Comparison of ENCODE assay signal across 8 cellular contexts in genomic region chr7:118214051-118214832, GRCh38. TPM values are rescaled to one million over a fixed set of nuclear protein-coding genes. Genes with fewer than 3 reads are reported as not detected.
A peak's percentile ranks its signal among the peaks of the same experiment; 100 is the strongest.
DNase-seq lines count a peak whose midpoint lies in the region; ATAC-seq and TF ChIP-seq lines count a peak whose summit lies in the region.

No MANE protein-coding gene starts in this region.

- 10 to 11% methylated on average over 49 of the region's 49 CpGs for WGBS in aorta, 2 donors

- H3K27ac Mint-ChIP-seq in CD14-positive monocyte, result peak overlapping the region in 2 of 7 donors; percentile 54 to 61

- DNase-seq in CD14-positive monocyte (ENCODE audit: low spot score) (no peak), Peyer's patch (peak; percentile 58 to 83 (median 66)), activated gamma-delta T cell (lab: John Stamatoyannopoulos, UW) (peak; percentile 44), globus pallidus (ENCODE audit: low spot score) (peak; percentile 68), retina (peak; percentile 92), aorta (peak; percentile 83 to 92)

- H3K4me1 ChIP-seq in Peyer's patch (peaks cover 0 to 6% (median 0%) of the 10 kb centered on the region in 4 donors), aorta (ENCODE audit: control insufficient read depth in 1 of 2, insufficient read depth in 2 of 2, low read length in 2 of 2) (no peaks in the 10 kb centered on the region)

- peaks cover 13% of the 10 kb centered on the region for H3K4me1 Mint-ChIP-seq in CD14-positive monocyte

- no peak for TF ChIP-seq POLR2A in Peyer's patch (IDR thresholded peaks at IDR 0.05)

- H3K27ac ChIP-seq in Peyer's patch (peak overlapping the region in 1 of 4 donors; percentile 34), aorta (ENCODE audit: low read depth in 1 of 2, low read length in 2 of 2) (no peak overlapping the region)

- peak overlapping the region; percentile 65 to 86 for H3K4me3 Mint-ChIP-seq in CD14-positive monocyte

- H3K27me3 Mint-ChIP-seq in CD14-positive monocyte (ENCODE audit: low read depth in 3 of 3), result peaks cover 15 to 24% (median 19%) of the 10 kb centered on the region in 3 donors

- H3K4me3 ChIP-seq in Peyer's patch, result peak overlapping the region; percentile 40 to 53 (median 44)
- H3K4me3 ChIP-seq in aorta (ENCODE audit: low read length in 2 of 2), result peak overlapping the region; percentile 19 to 59

- no peaks in the 10 kb centered on the region for H3K36me3 Mint-ChIP-seq in CD14-positive monocyte

- no peaks in the 10 kb centered on the region for H3K36me3 ChIP-seq in Peyer's patch
- no peaks in the 10 kb centered on the region for H3K36me3 ChIP-seq in aorta (ENCODE audit: control insufficient read depth in 1 of 2, insufficient read depth in 2 of 2, low read length in 1 of 2)

- no peak for TF ChIP-seq CTCF in CD14-positive monocyte (IDR thresholded peaks at IDR 0.05)
- TF ChIP-seq CTCF in Peyer's patch (IDR thresholded peaks at IDR 0.05), result no peak

- H3K27me3 ChIP-seq in Peyer's patch (no peaks in the 10 kb centered on the region), aorta (ENCODE audit: control insufficient read depth in 1 of 2, insufficient read depth in 2 of 2, low read length in 1 of 2) (no peaks in the 10 kb centered on the region)

- ATAC-seq in GM19324 (IDR thresholded peaks at IDR 0.05; ENCODE audit: low FRiP score, unreplicated experiment), result peak; percentile 97
- ATAC-seq in HG03457 (IDR thresholded peaks at IDR 0.05; ENCODE audit: unreplicated experiment), result peak; percentile 97
- peak; percentile 87 for ATAC-seq in aorta (ENCODE audit: low FRiP score)

- H3K9me3 ChIP-seq in Peyer's patch (no peaks in the 10 kb centered on the region), aorta (ENCODE audit: control insufficient read depth, low read length) (no peaks in the 10 kb centered on the region)

- H3K9me3 Mint-ChIP-seq in CD14-positive monocyte, result peaks cover 0 to 8% (median 0%) of the 10 kb centered on the region in 7 donors

- intact Hi-C loops in CD14-positive monocyte (cut with micrococcal nuclease) (no loop called here), aorta (cut with DNase I) (no loop called here)

RNA-seq across cellular contexts. Expression of gene ANKRD7, which starts 10.3 kb away (rescaled TPM):
- polyA plus RNA-seq in CD14-positive monocyte, result not detected
- not detected for total RNA-seq in Peyer's patch
- under 1 TPM in 1 of 2 donors, not detected in 1; 0.65 TPM for total RNA-seq in aorta
- 1 to 10 TPM in 1 of 2 donors, not detected in 1; 6.3 TPM for polyA plus RNA-seq in aorta

RNA-seq across cellular contexts. Expression of gene LSM8, which starts 30.3 kb away (rescaled TPM):
- polyA plus RNA-seq in CD14-positive monocyte (10 to 100 TPM; 23.4 to 32.5 TPM), aorta (10 to 100 TPM; 25.9 to 29.9 TPM)
- total RNA-seq in Peyer's patch (10 to 100 TPM; 22.9 to 38.0 (median 29.4) TPM), aorta (10 to 100 TPM; 26.9 to 31.3 TPM)
